In genomic region chr10:49023752-49024151, GRCh38 we compare ENCODE assay signal across 17 cellular contexts.
DNase-seq lines count a peak whose midpoint lies in the region; ATAC-seq and TF ChIP-seq lines count a peak whose summit lies in the region.
"Had no signal": no experiment of that assay in that cellular context is flagged by ENCODE, and none has a peak within 500 bp of the region (broad histone marks: within the 10 kb centered on the region; RNA-seq: fewer than 3 reads in every experiment).

No MANE protein-coding gene starts in this region.

- ATAC-seq in left lung (peak; percentile 60), HG02870 (IDR thresholded peaks at IDR 0.05; ENCODE audit: unreplicated experiment) (no peak), HG02610 (IDR thresholded peaks at IDR 0.05; ENCODE audit: unreplicated experiment) (no peak)
- ATAC-seq: activated T-helper 17 cell treated with anti-CD3 and anti-CD28 coated beads, Interleukin-2, amount 50 U/mL, for 72 hours had no signal

- H3K4me3 ChIP-seq in AG09309 (ENCODE audit: control insufficient read depth, low read depth, low read length) (no peak overlapping the region), coronary artery (no peak overlapping the region), left lung (no peak overlapping the region), stomach smooth muscle (ENCODE audit: low read length in 2 of 2) (no peak overlapping the region)

- H3K27me3 ChIP-seq in left lung (no peaks in the 10 kb centered on the region), stomach smooth muscle (ENCODE audit: control insufficient read depth in 1 of 2, insufficient read depth in 2 of 2, low read length in 2 of 2) (no peaks in the 10 kb centered on the region)

- TF ChIP-seq CTCF in AG09309 (IDR thresholded peaks at IDR 0.05; ENCODE audit: control insufficient read depth, insufficient read depth, low read depth, low read length, missing control alignments) (no peak), coronary artery (IDR thresholded peaks at IDR 0.05) (no peak), left lung (IDR thresholded peaks at IDR 0.05) (no peak)

- intact Hi-C loops in left lung (cut with DNase I), result no loop called here

- H3K9me3 ChIP-seq in left lung (no peaks in the 10 kb centered on the region), stomach smooth muscle (ENCODE audit: control insufficient read depth in 2 of 2, low read length in 2 of 2) (no peaks in the 10 kb centered on the region)

- peak overlapping the region; percentile 44 to 77 for H3K27ac ChIP-seq in coronary artery
- peak overlapping the region; percentile 9 to 74 for H3K27ac ChIP-seq in left lung
- H3K27ac ChIP-seq in stomach smooth muscle (ENCODE audit: low read length), result peak overlapping the region; percentile 53
- H3K27ac ChIP-seq: KMS-11 had no signal

- H3K36me3 ChIP-seq in left lung, result no peaks in the 10 kb centered on the region
- peaks cover 7 to 10% of the 10 kb centered on the region in 2 donors for H3K36me3 ChIP-seq in stomach smooth muscle (ENCODE audit: control insufficient read depth in 2 of 2, insufficient read depth in 2 of 2, low read length in 2 of 2)

- peaks cover 0 to 4% of the 10 kb centered on the region in 2 donors for H3K4me1 ChIP-seq in left lung
- peaks cover 8% of the 10 kb centered on the region for H3K4me1 ChIP-seq in stomach smooth muscle (ENCODE audit: control insufficient read depth, insufficient read depth, low read length)

- H3K9ac ChIP-seq in stomach smooth muscle (ENCODE audit: low read length in 2 of 2), result peak overlapping the region in 1 of 2 donors; percentile 5
- H3K9ac ChIP-seq: KMS-11 had no signal

- peak; percentile 69 for DNase-seq in AG09309 (ENCODE audit: low read depth)
- no peak for DNase-seq in coronary artery (ENCODE audit: low spot score)
- no peak for DNase-seq in left lung
- DNase-seq in T1000 (lab: John Stamatoyannopoulos, UW), result no peak
- DNase-seq in NCI-H2227 treated with DMSO at 0.1 percent for 48 hours (lab: John Stamatoyannopoulos, UW), result no peak
- DNase-seq: activated CD4-positive, alpha-beta T cell treated with anti-CD3 and anti-CD28 coated beads, Interleukin-2, amount 50 U/mL, for 4 hours; AML-193; H9; NCI-H146; NCI-H748 treated with DMSO at 0.1 percent for 48 hours; stimulated activated CD4-positive, alpha-beta T cell treated with anti-CD3 and anti-CD28 coated beads, Interleukin-2, amount 100 ng/mL, for 48 hours; T-helper 9 cell had no signal
